In the genomic region with DNA sequence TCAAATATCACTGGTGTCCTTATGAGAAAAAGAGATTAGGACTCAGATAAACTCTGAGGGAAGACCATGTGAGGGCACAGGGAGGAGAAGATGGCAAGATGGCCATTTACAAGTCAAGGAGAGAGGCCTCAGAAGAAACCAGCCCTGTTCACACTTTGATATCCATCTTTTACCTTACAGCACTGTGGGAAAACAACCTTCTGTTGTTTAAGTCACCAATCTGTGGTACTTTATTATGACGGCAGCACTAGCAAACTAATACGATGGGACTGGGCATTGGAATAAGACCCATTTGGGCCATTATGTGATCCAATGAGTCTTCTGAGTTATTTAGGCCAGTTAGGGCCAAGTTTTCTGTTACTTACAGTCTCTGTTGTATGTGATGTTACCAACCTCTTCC, we compare ENCODE assay signal across 7 cellular contexts.
"Had no signal": no experiment of that assay in that cellular context is flagged by ENCODE, and none has a peak within 500 bp of the region (broad histone marks: within the 10 kb centered on the region; RNA-seq: fewer than 3 reads in every experiment).

No MANE protein-coding gene starts in this region.

- DNase-seq: GOT3, H7, KBM-7 had no signal

- FAIRE-seq: HepG2 had no signal

- H3K27ac Mint-ChIP-seq: IgD-negative memory B cell had no signal

- H3K4me3 ChIP-seq: HAP-1 had no signal

- H3K9me3 Mint-ChIP-seq: IgD-negative memory B cell had no signal

- H3K4me3 Mint-ChIP-seq: IgD-negative memory B cell had no signal

- H3K4me1 ChIP-seq: HAP-1 had no signal

- H3K27ac ChIP-seq: HL-60 had no signal

- H3K9me3 ChIP-seq: HAP-1 had no signal

- H3K27me3 Mint-ChIP-seq: IgD-negative memory B cell had no signal

- ATAC-seq: HepG2 had no signal

- H3K36me3 ChIP-seq: HAP-1 had no signal
